Comparison of ENCODE assay signal across 21 cellular contexts in the genomic region with DNA sequence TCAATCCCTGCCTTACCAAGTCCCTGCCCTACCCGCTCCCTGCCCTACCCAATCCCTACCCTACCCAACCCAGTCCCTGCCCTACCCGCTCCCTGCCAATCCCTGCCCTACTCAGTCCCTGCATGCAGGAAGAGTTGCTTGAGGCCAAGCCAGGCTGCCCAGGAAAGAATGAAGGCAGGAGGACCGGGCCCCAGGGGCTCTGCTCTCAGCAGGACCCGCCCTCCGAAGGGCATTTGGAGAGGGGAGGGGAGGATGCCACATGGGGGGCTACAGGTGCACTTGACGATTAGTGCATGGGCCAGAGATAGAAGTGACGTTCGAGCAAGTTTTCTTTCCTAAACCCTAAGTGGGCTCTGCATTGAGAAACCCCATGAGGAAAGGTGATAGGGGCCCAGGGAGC.
"Had no signal": no experiment of that assay in that cellular context is flagged by ENCODE, and none has a peak within 500 bp of the region (broad histone marks: within the 10 kb centered on the region; RNA-seq: fewer than 3 reads in every experiment).

No MANE protein-coding gene starts in this region.

- H3K4me3 ChIP-seq: SJSA1, SK-N-MC had no signal

- H3K27ac ChIP-seq: SJSA1, SK-N-MC had no signal

- DNase-seq: KBM-7, MV-4-11, NCI-H1048, NCI-H1105, NCI-H1417, NCI-H1436 treated with DMSO at 0.1 percent for 48 hours, NCI-H1694, NCI-H187 treated with DMSO at 0.1 percent for 48 hours, NCI-H2029 treated with DMSO at 0.1 percent for 48 hours, NCI-H2107, NCI-H2227 treated with DMSO at 0.1 percent for 48 hours, NCI-H446, NCI-H510A, NCI-H524 treated with DMSO at 0.1 percent for 48 hours, NCI-H69, NCI-H774, Right ventricle myocardium superior, RPMI8226, SIG-M5 had no signal

- H3K27me3 ChIP-seq: SJSA1 had no signal

- H3K36me3 ChIP-seq: SJSA1 had no signal

- H3K9me3 ChIP-seq: SJSA1 had no signal
